ENCODE assay signal across 7 cellular contexts in the genomic region with DNA sequence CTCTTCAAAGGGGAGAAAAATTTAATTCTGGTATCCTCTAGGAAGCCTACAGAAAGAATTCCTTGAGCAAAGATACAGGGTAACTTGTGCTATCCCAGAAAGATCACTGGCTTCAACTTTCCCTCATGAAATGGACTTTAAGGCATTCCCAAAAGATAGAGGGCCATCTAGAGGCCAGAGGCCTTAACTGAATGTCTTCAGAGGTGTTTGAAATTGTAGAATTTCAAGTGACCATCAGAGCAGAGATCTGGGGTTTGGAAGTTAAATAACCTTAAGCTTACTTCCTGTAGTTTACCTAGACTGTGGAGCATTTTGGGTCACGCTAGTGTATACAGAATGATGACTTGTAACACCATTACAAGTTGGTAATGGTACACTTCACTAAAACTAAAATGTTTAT.
A peak's percentile ranks its signal among the peaks of the same experiment; 100 is the strongest.
DNase-seq lines count a peak whose midpoint lies in the region; FAIRE-seq and TF ChIP-seq lines count a peak whose summit lies in the region.
"Not testable (repeated sequence)": the region's sequence is repeated elsewhere in the genome, so short reads cannot be mapped to it uniquely, and the experiment has no call there.

No MANE protein-coding gene starts in this region.

- not testable (repeated sequence) for H3K27ac Mint-ChIP-seq in H9, progenitor cell of endocrine pancreas

- FAIRE-seq in G401.6 (lab: Jason Lieb, UNC): peak; percentile 93
- peak; percentile 83 for FAIRE-seq in TTC549 (lab: Jason Lieb, UNC)
- FAIRE-seq in endometrium (lab: Jason Lieb, UNC): peak; percentile 29
- peak; percentile 76 for FAIRE-seq in keratinocyte (lab: Jason Lieb, UNC)

- H3K9me3 Mint-ChIP-seq in H9 (peaks cover 8 to 13% of the 10 kb centered on the region in 2 experiments; a peak in 3 of 5 replicates), progenitor cell of endocrine pancreas (ENCODE audit: low read depth) (peaks cover 16% of the 10 kb centered on the region)

- H4K91ac ChIP-seq in H9 (ENCODE audit: insufficient read length, low read depth, low read length): not testable (repeated sequence)

- H3K4me3 ChIP-seq in OCI-LY7 (ENCODE audit: low read depth, low read length, poor library complexity, severe bottlenecking); keratinocyte (ENCODE audit: control insufficient read depth in 2 of 3, extremely low read depth in 1 of 3, insufficient read depth in 2 of 3, low read depth in 1 of 3, low read length in 3 of 3): not testable (repeated sequence)

- POLR2A ChIA-PET in OCI-LY7 (lab: Charles Lee): not testable (repeated sequence)

- dilution Hi-C loops in keratinocyte (cut with MboI; ENCODE audit: extremely low pct_ligation_motif_present, low sequenced_read_pairs): not testable (repeated sequence)

- H3K9ac ChIP-seq in H9 (ENCODE audit: extremely low read depth, insufficient read length, low read length); keratinocyte (ENCODE audit: control insufficient read depth, extremely low read depth, insufficient read depth, low read length): not testable (repeated sequence)

- H3K36me3 ChIP-seq in OCI-LY7 (ENCODE audit: insufficient read depth, low read length); keratinocyte (ENCODE audit: control insufficient read depth in 2 of 2, extremely low read depth in 1 of 2, insufficient read depth in 2 of 2, low read length in 2 of 2): not testable (repeated sequence)

- H3K4ac ChIP-seq in H9 (ENCODE audit: low read depth, low read length): not testable (repeated sequence)

- H3K23me2 ChIP-seq in H9 (ENCODE audit: insufficient read length, low read depth, low read length, poor library complexity, severe bottlenecking): not testable (repeated sequence)

- not testable (repeated sequence) for H4K20me1 ChIP-seq in H9 (ENCODE audit: control insufficient read depth, insufficient read depth, insufficient read length); OCI-LY7 (ENCODE audit: insufficient read depth, low read length); keratinocyte (ENCODE audit: control insufficient read depth, extremely low read depth, insufficient read depth, low read length)

- H2BK120ac ChIP-seq in H9 (ENCODE audit: low read depth, low read length, poor library complexity, severe bottlenecking): not testable (repeated sequence)

- not testable (repeated sequence) for H2AK5ac ChIP-seq in H9 (ENCODE audit: insufficient read length, low read length)

- H3K27me3 Mint-ChIP-seq in H9 (ENCODE audit: low read depth): peaks cover 37% of the 10 kb centered on the region
- not testable (repeated sequence) for H3K27me3 Mint-ChIP-seq in progenitor cell of endocrine pancreas

- not testable (repeated sequence) for H3K23ac ChIP-seq in H9 (ENCODE audit: insufficient read length, low read depth, low read length)

- CTCF ChIA-PET in OCI-LY7 (lab: Charles Lee; ENCODE audit: unreplicated experiment): not testable (repeated sequence)

- H3K9me3 ChIP-seq in H9 (ENCODE audit: control insufficient read depth, low read depth, low read length); OCI-LY7 (ENCODE audit: low read length); keratinocyte (ENCODE audit: control insufficient read depth, low read depth, low read length): not testable (repeated sequence)

- H2BK20ac ChIP-seq in H9 (ENCODE audit: low read depth, low read length, poor library complexity, severe bottlenecking): not testable (repeated sequence)

- H4K5ac ChIP-seq in H9 (ENCODE audit: insufficient read length, low read depth, low read length): not testable (repeated sequence)

- H3K79me2 ChIP-seq in H9 (ENCODE audit: insufficient read depth, low read length); OCI-LY7 (ENCODE audit: insufficient read depth, low read depth, low read length); keratinocyte (ENCODE audit: control insufficient read depth, insufficient read depth, low read length): not testable (repeated sequence)

- not testable (repeated sequence) for DNase-seq in H9; OCI-LY7 (ENCODE audit: low spot score); keratinocyte (ENCODE audit: low read depth, low spot score); progenitor cell of endocrine pancreas (ENCODE audit: low spot score, unreplicated experiment)

- no CpG with 5 or more reads among the region's 1 CpG for WGBS in H9 (ENCODE audit: extremely low coverage, insufficient read length, low lambda C conversion rate)

- H3K14ac ChIP-seq in H9 (ENCODE audit: insufficient read depth, low read length): not testable (repeated sequence)

- not testable (repeated sequence) for H3K18ac ChIP-seq in H9 (ENCODE audit: insufficient read length, low read depth, low read length)

- not testable (repeated sequence) for H3K4me1 ChIP-seq in H9 (ENCODE audit: insufficient read depth, low read length); OCI-LY7 (ENCODE audit: insufficient read depth, low read length, poor library complexity, severe bottlenecking); keratinocyte (ENCODE audit: control insufficient read depth, extremely low read depth, insufficient read depth, low read length)

- H3K27ac ChIP-seq in H9 (ENCODE audit: insufficient read length, low read depth, low read length); OCI-LY7 (ENCODE audit: low read depth, low read length, poor library complexity, severe bottlenecking); keratinocyte (ENCODE audit: control insufficient read depth, insufficient read depth, low read length): not testable (repeated sequence)

- not testable (repeated sequence) for H4K8ac ChIP-seq in H9 (replicated peaks; ENCODE audit: insufficient read length, low read depth, low read length)

- not testable (repeated sequence) for H3K79me1 ChIP-seq in H9 (ENCODE audit: insufficient read depth, low read depth, low read length, poor library complexity, severe bottlenecking)

- intact Hi-C loops in OCI-LY7 (cut with micrococcal nuclease; ENCODE audit: unreplicated experiment): not testable (repeated sequence)

- not testable (repeated sequence) for H3K27me3 ChIP-seq in H9 (ENCODE audit: insufficient read depth, low read length); keratinocyte (ENCODE audit: control insufficient read depth, extremely low read depth, insufficient read depth, low read length)

- not testable (repeated sequence) for H3T11ph ChIP-seq in H9 (ENCODE audit: low read length)

- not testable (repeated sequence) for H2BK12ac ChIP-seq in H9 (ENCODE audit: insufficient read length, low read depth, low read length)

- H3K4me1 Mint-ChIP-seq in H9: peaks cover 3 to 12% of the 10 kb centered on the region in 2 experiments; a peak in 3 of 4 replicates
- H3K4me1 Mint-ChIP-seq in progenitor cell of endocrine pancreas (ENCODE audit: low read depth): not testable (repeated sequence)

- H2AFZ ChIP-seq in H9 (ENCODE audit: low read length); OCI-LY7 (ENCODE audit: low read length); keratinocyte (ENCODE audit: control insufficient read depth, low read length): not testable (repeated sequence)

- H2BK15ac ChIP-seq in H9 (ENCODE audit: low read depth, low read length): not testable (repeated sequence)

- not testable (repeated sequence) for H3K56ac ChIP-seq in H9 (ENCODE audit: insufficient read length, low read depth, low read length)

- not testable (repeated sequence) for H3K9me2 ChIP-seq in OCI-LY7 (ENCODE audit: insufficient read depth, low read length)

- not testable (repeated sequence) for H3K4me2 ChIP-seq in H9 (ENCODE audit: insufficient read depth, insufficient read length, low read length); OCI-LY7 (ENCODE audit: low read length); keratinocyte (ENCODE audit: control insufficient read depth, extremely low read depth, insufficient read depth, low read depth, low read length)

- not testable (repeated sequence) for H2BK5ac ChIP-seq in H9 (ENCODE audit: insufficient read length, low read length)

- not testable (repeated sequence) for BruUV-seq in OCI-LY7 (replicated peaks; lab: Mats Ljungman, UMichigan)

- not testable (repeated sequence) for H3K4me3 Mint-ChIP-seq in H9; progenitor cell of endocrine pancreas (ENCODE audit: low read depth)

- not testable (repeated sequence) for H3K9me1 ChIP-seq in keratinocyte (ENCODE audit: control insufficient read depth, extremely low read depth, insufficient read depth, low read length)

- not testable (repeated sequence) for H3K36me3 Mint-ChIP-seq in H9 (ENCODE audit: insufficient read depth in 1 of 3, low read depth in 3 of 3); progenitor cell of endocrine pancreas (ENCODE audit: insufficient read depth)

- TF ChIP-seq CTCF in H9 (conservative IDR thresholded peaks at IDR 0.05): peak; percentile 36; the same call in 2 of the 3 replicates
- 0 out of 2 replicates have a peak, but pooled peaks have one; percentile 31 for TF ChIP-seq CTCF in OCI-LY7 (conservative IDR thresholded peaks at IDR 0.05; ENCODE audit: low read length)
- TF ChIP-seq CTCF in keratinocyte (optimal IDR thresholded peaks at IDR 0.05 in 1 of 3, IDR thresholded peaks at IDR 0.05 in 1 of 3, conservative IDR thresholded peaks at IDR 0.05 in 1 of 3; ENCODE audit: extremely low read depth in 1 of 3, insufficient read depth in 2 of 3, low read length in 3 of 3): not testable (repeated sequence)
- TF ChIP-seq CTCF in progenitor cell of endocrine pancreas (IDR thresholded peaks at IDR 0.05; ENCODE audit: unreplicated experiment): peak; percentile 10
